Comparison of ENCODE assay signal across 12 cellular contexts in the genomic region with DNA sequence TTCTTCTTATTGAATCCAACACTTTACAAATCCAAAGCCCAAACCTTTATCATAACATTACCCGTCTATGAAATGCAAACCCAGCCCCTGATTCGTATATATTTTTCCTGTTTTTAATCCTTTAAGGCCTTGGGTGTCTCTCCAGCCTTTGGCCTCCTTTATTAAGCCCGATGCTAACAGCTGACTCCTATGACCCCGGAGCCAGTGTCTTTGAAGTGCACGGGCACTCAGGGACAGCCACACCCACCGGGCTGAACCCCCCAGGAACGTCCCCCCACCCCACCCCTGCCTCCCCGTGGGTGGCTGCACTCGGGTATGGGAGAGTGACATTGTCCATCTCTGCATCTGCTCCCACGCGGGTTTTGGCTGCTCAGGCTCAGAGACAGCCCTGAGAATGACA.
DNase-seq lines count a peak whose midpoint lies in the region; ATAC-seq, FAIRE-seq and TF ChIP-seq lines count a peak whose summit lies in the region.
"Had no signal": no experiment of that assay in that cellular context is flagged by ENCODE, and none has a peak within 500 bp of the region (broad histone marks: within the 10 kb centered on the region; RNA-seq: fewer than 3 reads in every experiment).

No MANE protein-coding gene starts in this region.

- no peaks in the 10 kb centered on the region; a peak in 2 of 5 replicates for H3K9me3 Mint-ChIP-seq in H9
- H3K9me3 Mint-ChIP-seq in astrocyte (ENCODE audit: unreplicated experiment), result no peaks in the 10 kb centered on the region

- no peak overlapping the region for H2BK12ac ChIP-seq in H9 (ENCODE audit: insufficient read length, low read depth, low read length)

- H3K27me3 ChIP-seq in H9 (ENCODE audit: insufficient read depth, low read length) (no peaks in the 10 kb centered on the region), astrocyte (ENCODE audit: insufficient read depth, low read length) (no peaks in the 10 kb centered on the region), left ventricle myocardium inferior (ENCODE audit: low read depth) (no peaks in the 10 kb centered on the region), osteoblast (ENCODE audit: insufficient read depth, low read length) (no peaks in the 10 kb centered on the region)

- H3K4me2 ChIP-seq in H9 (ENCODE audit: insufficient read depth, insufficient read length, low read length) (no peak overlapping the region), astrocyte (ENCODE audit: low read length) (peak overlapping the region; percentile 66), osteoblast (ENCODE audit: insufficient read depth, low read length) (peak overlapping the region; percentile 47)

- H3K27ac Mint-ChIP-seq in H9 (peak overlapping the region; percentile 19 to 98 (median 90); a peak in 4 of 7 replicates), astrocyte (ENCODE audit: unreplicated experiment) (peak overlapping the region; percentile 88)

- WGBS in H9 (ENCODE audit: extremely low coverage, insufficient read length, low lambda C conversion rate), result no CpG with 5 or more reads among the region's 11 CpGs

- ATAC-seq in GM19328 (IDR thresholded peaks at IDR 0.05; ENCODE audit: unreplicated experiment), result no peak

- H4K5ac ChIP-seq in H9 (ENCODE audit: insufficient read length, low read depth, low read length), result no peak overlapping the region

- H3K79me2 ChIP-seq in H9 (ENCODE audit: insufficient read depth, low read length) (no peaks in the 10 kb centered on the region), astrocyte (ENCODE audit: insufficient read depth, low read length) (no peaks in the 10 kb centered on the region), osteoblast (ENCODE audit: insufficient read depth, low read length) (no peaks in the 10 kb centered on the region)

- H3K9me3 ChIP-seq in H9 (ENCODE audit: control insufficient read depth, low read depth, low read length) (no peaks in the 10 kb centered on the region), astrocyte (ENCODE audit: insufficient read depth, low read depth, low read length) (no peaks in the 10 kb centered on the region), left ventricle myocardium inferior (replicated peaks) (no peaks in the 10 kb centered on the region), osteoblast (ENCODE audit: low read depth, low read length) (no peaks in the 10 kb centered on the region)

- H3K4me1 ChIP-seq in H9 (ENCODE audit: insufficient read depth, low read length) (peaks cover 5% of the 10 kb centered on the region; the same call in 1 of the 2 replicates), astrocyte (ENCODE audit: insufficient read depth, low read length) (peaks cover 31% of the 10 kb centered on the region), left ventricle myocardium inferior (peaks cover 37% of the 10 kb centered on the region), osteoblast (ENCODE audit: insufficient read depth, low read length) (peaks cover 29% of the 10 kb centered on the region)

- no peak overlapping the region for H2BK120ac ChIP-seq in H9 (ENCODE audit: low read depth, low read length, poor library complexity, severe bottlenecking)

- H2BK20ac ChIP-seq in H9 (ENCODE audit: low read depth, low read length, poor library complexity, severe bottlenecking), result no peak overlapping the region

- no peaks in the 10 kb centered on the region for H3K23me2 ChIP-seq in H9 (ENCODE audit: insufficient read length, low read depth, low read length, poor library complexity, severe bottlenecking)

- H2AFZ ChIP-seq in H9 (ENCODE audit: low read length) (no peak overlapping the region), astrocyte (ENCODE audit: low read depth, low read length) (peak overlapping the region; percentile 67), osteoblast (ENCODE audit: low read length) (peak overlapping the region; percentile 85)

- no peak overlapping the region for H3K23ac ChIP-seq in H9 (ENCODE audit: insufficient read length, low read depth, low read length)

- H2BK15ac ChIP-seq in H9 (ENCODE audit: low read depth, low read length), result no peak overlapping the region

- FAIRE-seq in astrocyte (lab: Jason Lieb, UNC), result no peak
- FAIRE-seq: endometrium had no signal

- H3K36me3 Mint-ChIP-seq in H9 (ENCODE audit: insufficient read depth in 1 of 3, low read depth in 3 of 3), result no peaks in the 10 kb centered on the region; a peak in 2 of 7 replicates
- H3K36me3 Mint-ChIP-seq in astrocyte (ENCODE audit: low read depth, unreplicated experiment), result no peaks in the 10 kb centered on the region

- no peak overlapping the region for H4K8ac ChIP-seq in H9 (replicated peaks; ENCODE audit: insufficient read length, low read depth, low read length)

- no peak overlapping the region for H2AK5ac ChIP-seq in H9 (ENCODE audit: insufficient read length, low read length)

- no peaks in the 10 kb centered on the region for H3K27me3 Mint-ChIP-seq in H9 (ENCODE audit: low read depth)
- no peaks in the 10 kb centered on the region for H3K27me3 Mint-ChIP-seq in astrocyte (ENCODE audit: low read depth, unreplicated experiment)

- TF ChIP-seq CTCF in H9 (conservative IDR thresholded peaks at IDR 0.05), result no peak
- no peak for TF ChIP-seq CTCF in astrocyte (IDR thresholded peaks at IDR 0.05; ENCODE audit: insufficient read depth, low read depth, low read length)
- no peak for TF ChIP-seq CTCF in left ventricle myocardium inferior (IDR thresholded peaks at IDR 0.05; ENCODE audit: borderline replicate concordance)
- no peak for TF ChIP-seq CTCF in osteoblast (IDR thresholded peaks at IDR 0.05; ENCODE audit: extremely low read depth, low read depth, low read length)

- no peak overlapping the region for H3K4me3 ChIP-seq in astrocyte (ENCODE audit: insufficient read depth, low read depth, low read length)
- H3K4me3 ChIP-seq in left ventricle myocardium inferior, result no peak overlapping the region
- no peak overlapping the region for H3K4me3 ChIP-seq in osteoblast (ENCODE audit: insufficient read depth, low read length)

- H3K4me1 Mint-ChIP-seq in H9, result peaks cover 46 to 56% of the 10 kb centered on the region in 2 experiments
- H3K4me1 Mint-ChIP-seq in astrocyte (ENCODE audit: low read depth, unreplicated experiment), result peaks cover 46% of the 10 kb centered on the region

- H3K14ac ChIP-seq in H9 (ENCODE audit: insufficient read depth, low read length), result no peak overlapping the region

- H3K18ac ChIP-seq in H9 (ENCODE audit: insufficient read length, low read depth, low read length), result no peak overlapping the region

- no peak overlapping the region for H3K56ac ChIP-seq in H9 (ENCODE audit: insufficient read length, low read depth, low read length)

- no peak overlapping the region for H2BK5ac ChIP-seq in H9 (ENCODE audit: insufficient read length, low read length)

- DNase-seq in H9, result no peak
- no peak for DNase-seq in astrocyte (ENCODE audit: low read depth)
- DNase-seq in left ventricle myocardium inferior, result no peak
- no peak for DNase-seq in osteoblast (ENCODE audit: insufficient read length, low spot score, missing footprints)
- no peak for DNase-seq in SHP77 (lab: John Stamatoyannopoulos, UW)
- no peak for DNase-seq in NCI-H446 (lab: John Stamatoyannopoulos, UW)
- no peak for DNase-seq in NCI-H1092 (lab: John Stamatoyannopoulos, UW)
- DNase-seq: posterior cingulate gyrus; stimulated activated CD4-positive, alpha-beta T cell treated with anti-CD3 and anti-CD28 coated beads, Interleukin-2, amount 100 ng/mL, for 24 hours; T-helper 2 cell had no signal

- H3K9ac ChIP-seq in H9 (ENCODE audit: extremely low read depth, insufficient read length, low read length) (no peak overlapping the region), astrocyte (ENCODE audit: low read length) (peak overlapping the region; percentile 25)

- H3T11ph ChIP-seq in H9 (ENCODE audit: low read length), result no peak overlapping the region

- no peak overlapping the region for H3K27ac ChIP-seq in H9 (ENCODE audit: insufficient read length, low read depth, low read length)
- peak overlapping the region; percentile 52 for H3K27ac ChIP-seq in astrocyte (ENCODE audit: low read depth, low read length)
- H3K27ac ChIP-seq in left ventricle myocardium inferior (replicated peaks), result peak overlapping the region; percentile 62
- peak overlapping the region; percentile 42 for H3K27ac ChIP-seq in osteoblast (ENCODE audit: low read depth, low read length)

- H3K4me3 Mint-ChIP-seq in H9 (0 out of 5 replicates have a peak overlapping the region, but pooled peaks of 1 of the 2 experiments have one; percentile 20), astrocyte (ENCODE audit: unreplicated experiment) (peak overlapping the region; percentile 28)

- intact Hi-C loops in left ventricle myocardium inferior (cut with micrococcal nuclease), result no loop called here

- no peaks in the 10 kb centered on the region for H3K79me1 ChIP-seq in H9 (ENCODE audit: insufficient read depth, low read depth, low read length, poor library complexity, severe bottlenecking)

- no peaks in the 10 kb centered on the region for H3K36me3 ChIP-seq in astrocyte (ENCODE audit: insufficient read depth, low read length)
- H3K36me3 ChIP-seq in left ventricle myocardium inferior, result no peaks in the 10 kb centered on the region
- H3K36me3 ChIP-seq in osteoblast (ENCODE audit: insufficient read depth, low read length), result no peaks in the 10 kb centered on the region

- no peaks in the 10 kb centered on the region for H4K20me1 ChIP-seq in H9 (ENCODE audit: control insufficient read depth, insufficient read depth, insufficient read length)
- no peaks in the 10 kb centered on the region for H4K20me1 ChIP-seq in astrocyte (ENCODE audit: insufficient read depth, low read length)
- no peaks in the 10 kb centered on the region for H4K20me1 ChIP-seq in osteoblast (ENCODE audit: insufficient read depth, low read length)

- no peak overlapping the region for H3K4ac ChIP-seq in H9 (ENCODE audit: low read depth, low read length)

- no peak overlapping the region for H4K91ac ChIP-seq in H9 (ENCODE audit: insufficient read length, low read depth, low read length)
